ENCODE assay signal across 8 cellular contexts in genomic region chr12:55728932-55729591, GRCh38. TPM values are rescaled to one million over a fixed set of nuclear protein-coding genes. Genes with fewer than 3 reads are reported as not detected.
DNase-seq lines count a peak whose midpoint lies in the region; ATAC-seq and TF ChIP-seq lines count a peak whose summit lies in the region.

A gene with protein sequence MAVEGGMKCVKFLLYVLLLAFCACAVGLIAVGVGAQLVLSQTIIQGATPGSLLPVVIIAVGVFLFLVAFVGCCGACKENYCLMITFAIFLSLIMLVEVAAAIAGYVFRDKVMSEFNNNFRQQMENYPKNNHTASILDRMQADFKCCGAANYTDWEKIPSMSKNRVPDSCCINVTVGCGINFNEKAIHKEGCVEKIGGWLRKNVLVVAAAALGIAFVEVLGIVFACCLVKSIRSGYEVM (minus strand): TSS chr12:55729009. CDS start chr12:55728341, 668 bp downstream.

- H3K36me3 Mint-ChIP-seq in chondrocyte (ENCODE audit: low read depth), result peaks cover 22% of the 10 kb centered on the region

- peak; percentile 58 for ATAC-seq in HG02852 (IDR thresholded peaks at IDR 0.05; ENCODE audit: unreplicated experiment)

- H3K27ac Mint-ChIP-seq in chondrocyte (ENCODE audit: unreplicated experiment), result peak within 1 kb of the TSS; percentile 98

- peak within 1 kb of the TSS; percentile 91 for H3K4me3 Mint-ChIP-seq in chondrocyte (ENCODE audit: unreplicated experiment)

- peaks cover 47% of the 10 kb centered on the region for H3K4me1 Mint-ChIP-seq in chondrocyte (ENCODE audit: low read depth)

- no peak for TF ChIP-seq CTCF in chondrocyte (IDR thresholded peaks at IDR 0.05)

- no peaks in the 10 kb centered on the region for H3K9me3 Mint-ChIP-seq in chondrocyte (ENCODE audit: low read depth)

- no peaks in the 10 kb centered on the region for H3K27me3 Mint-ChIP-seq in chondrocyte (ENCODE audit: low read depth)

- DNase-seq in SIG-M5 treated with dmso at 0.1 percent for 504 hours (lab: John Stamatoyannopoulos, UW; ENCODE audit: unreplicated experiment) (peak; percentile 89), SIG-M5 (lab: John Stamatoyannopoulos, UW) (no peak), NCI-H2171 (lab: John Stamatoyannopoulos, UW) (peak; percentile 51), chondrocyte (ENCODE audit: low spot score) (no peak), kidney glomerular epithelial cell (lab: John Stamatoyannopoulos, UW) (peak; percentile 73)
- DNase-seq in activated CD4-positive, CD25-positive, alpha-beta regulatory T cell treated with anti-CD3 and anti-CD28 coated beads, Interleukin-2, amount 50 U/mL, for 72 hours, result peak; percentile 70
- peak; percentile 88 for DNase-seq in stimulated activated CD4-positive, alpha-beta T cell treated with anti-CD3 and anti-CD28 coated beads, Interleukin-15, amount 100 ng/mL, for 24 hours

RNA-seq across cellular contexts. Expression of the gene that starts here (rescaled TPM):
- 1,244 to 1,365 TPM (median 1,317 TPM) in 3 replicates for total RNA-seq in chondrocyte

Comparison
In these comparisons a context has a peak if more than half of its experiments do, and no peak if none do; other contexts are left out.
1. DNase-seq: peak in SIG-M5 treated with dmso at 0.1 percent for 504 hours (single experiment), NCI-H2171 (single experiment), activated CD4-positive, CD25-positive, alpha-beta regulatory T cell treated with anti-CD3 and anti-CD28 coated beads, Interleukin-2, amount 50 U/mL, for 72 hours (single experiment), kidney glomerular epithelial cell (single experiment) and stimulated activated CD4-positive, alpha-beta T cell treated with anti-CD3 and anti-CD28 coated beads, Interleukin-15, amount 100 ng/mL, for 24 hours (single experiment); none in SIG-M5 (single experiment) and chondrocyte (single experiment).